ENCODE assay signal across 1 cellular context in the genomic region with DNA sequence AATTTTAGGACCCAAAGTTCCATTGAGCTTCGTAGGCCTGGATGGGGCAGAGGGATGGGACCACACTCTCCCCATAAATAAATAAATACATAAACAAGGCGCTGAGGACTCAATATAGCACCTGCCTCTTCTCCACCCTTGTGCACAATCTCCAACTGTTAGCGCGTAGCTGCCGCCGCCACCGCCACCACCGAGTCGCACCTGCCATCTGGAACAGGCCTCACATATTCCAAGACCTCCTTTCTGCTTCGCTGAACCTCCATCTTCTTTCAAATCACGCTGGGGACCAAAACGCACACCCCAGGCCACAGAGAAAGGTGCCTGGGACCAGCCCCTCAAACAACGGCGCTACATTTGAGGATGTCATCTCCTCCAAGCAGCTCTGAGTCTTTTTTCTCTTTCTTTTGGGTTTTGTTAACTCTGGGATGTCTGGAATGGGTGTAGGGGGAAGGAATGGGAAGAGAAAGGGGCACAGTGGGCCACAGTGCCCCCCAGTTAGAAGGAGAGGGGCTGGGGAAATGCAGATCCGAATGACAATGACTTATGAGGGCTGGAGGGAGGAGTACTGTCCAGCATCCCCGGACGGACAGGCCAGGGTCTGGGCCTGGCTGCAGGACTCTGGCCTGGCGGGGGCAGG.
TF ChIP-seq lines count a peak whose summit lies in the region.

No MANE protein-coding gene starts in this region.

TF ChIP-seq in H1, 55 proteins besides CTCF, POLR2A, EP300 and RAD21:
- TF ChIP-seq PHF8 (conservative IDR thresholded peaks at IDR 0.05; ENCODE audit: low read depth, low read length) = no peak
TF ChIP-seq in H1: peak in this region for 0.
